ENCODE assay signal across 10 cellular contexts in the genomic region with DNA sequence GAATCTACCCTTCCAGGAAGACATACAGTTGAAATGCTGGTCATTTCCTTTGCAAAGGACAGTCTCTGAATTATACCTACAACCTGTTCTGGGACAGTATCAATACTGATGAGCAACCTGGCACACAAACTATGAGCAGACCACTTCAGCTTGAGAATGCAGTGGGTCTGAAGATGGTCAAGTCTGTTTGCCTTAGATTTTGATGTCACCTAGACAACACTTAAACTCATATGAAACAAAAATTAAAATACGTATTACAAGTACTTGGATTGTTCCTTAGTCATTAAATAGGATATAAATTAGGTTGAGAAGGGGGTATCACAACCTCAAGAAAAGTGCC. TPM values are rescaled to one million over a fixed set of nuclear protein-coding genes. Genes with fewer than 3 reads are reported as not detected.
DNase-seq lines count a peak whose midpoint lies in the region; ATAC-seq and TF ChIP-seq lines count a peak whose summit lies in the region.
"Had no signal": no experiment of that assay in that cellular context is flagged by ENCODE, and none has a peak within 500 bp of the region (broad histone marks: within the 10 kb centered on the region; RNA-seq: fewer than 3 reads in every experiment).

No MANE protein-coding gene starts in this region.

- no peak for ATAC-seq in natural killer cell treated with Interleukin-12 subunit alpha and Interleukin-12 subunit beta and Interleukin-15 and Interleukin-18, amount 100 ng/mL, for 72 hours

- peaks cover 38 to 74% (median 55%) of the 10 kb centered on the region in 4 donors for H3K4me1 Mint-ChIP-seq in CD4-positive, alpha-beta memory T cell
- peaks cover 43 to 51% of the 10 kb centered on the region in 2 donors for H3K4me1 Mint-ChIP-seq in natural killer cell treated with Interleukin-12 subunit alpha and Interleukin-12 subunit beta and Interleukin-15 and Interleukin-18, amount 100 ng/mL, for 72 hours (ENCODE audit: low read depth in 2 of 2)

- no peak for TF ChIP-seq POLR2A in adrenal gland (IDR thresholded peaks at IDR 0.05)

- POLR2A ChIA-PET in CD4-positive, alpha-beta memory T cell (lab: Charles Lee; ENCODE audit: partially characterized antibody) = interaction anchor here (0.6 to 7.4 kb wide), 5 partner anchors 19 to 218 kb away, joined by 4 to 93 read pairs (median 5); no protein-coding TSS in a partner anchor

- H3K27ac Mint-ChIP-seq in CD4-positive, alpha-beta memory T cell = peak overlapping the region; percentile 60 to 99 (median 97)
- H3K27ac Mint-ChIP-seq in natural killer cell treated with Interleukin-12 subunit alpha and Interleukin-12 subunit beta and Interleukin-15 and Interleukin-18, amount 100 ng/mL, for 72 hours = peak overlapping the region; percentile 79 to 87

- peak overlapping the region; percentile 95 for H3K27ac ChIP-seq in CD4-positive, alpha-beta memory T cell (ENCODE audit: low read depth, low read length)
- H3K27ac ChIP-seq in adrenal gland = peak overlapping the region in 3 of 5 donors; percentile 10 to 99 (median 13)

- no peaks in the 10 kb centered on the region for H3K9me3 ChIP-seq in CD4-positive, alpha-beta memory T cell (ENCODE audit: control insufficient read depth in 1 of 2, low read length in 2 of 2)
- H3K9me3 ChIP-seq in adrenal gland (replicated peaks in 1 of 3) = no peaks in the 10 kb centered on the region

- H3K9me3 Mint-ChIP-seq in CD4-positive, alpha-beta memory T cell = peaks cover 0 to 8% (median 0%) of the 10 kb centered on the region in 8 donors
- H3K9me3 Mint-ChIP-seq in natural killer cell treated with Interleukin-12 subunit alpha and Interleukin-12 subunit beta and Interleukin-15 and Interleukin-18, amount 100 ng/mL, for 72 hours = no peaks in the 10 kb centered on the region

- peaks cover 37 to 77% of the 10 kb centered on the region in 2 donors for H3K36me3 Mint-ChIP-seq in CD4-positive, alpha-beta memory T cell
- peaks cover 39% of the 10 kb centered on the region for H3K36me3 Mint-ChIP-seq in natural killer cell treated with Interleukin-12 subunit alpha and Interleukin-12 subunit beta and Interleukin-15 and Interleukin-18, amount 100 ng/mL, for 72 hours

- no peaks in the 10 kb centered on the region for H3K27me3 ChIP-seq in CD4-positive, alpha-beta memory T cell (ENCODE audit: insufficient read depth, low read length)
- no peaks in the 10 kb centered on the region for H3K27me3 ChIP-seq in adrenal gland

- intact Hi-C loops in CD4-positive, alpha-beta memory T cell (cut with micrococcal nuclease) = no loop called here
- intact Hi-C loops in adrenal gland (cut with DNase I) = no loop called here

- no peaks in the 10 kb centered on the region for H3K27me3 Mint-ChIP-seq in CD4-positive, alpha-beta memory T cell
- no peaks in the 10 kb centered on the region for H3K27me3 Mint-ChIP-seq in natural killer cell treated with Interleukin-12 subunit alpha and Interleukin-12 subunit beta and Interleukin-15 and Interleukin-18, amount 100 ng/mL, for 72 hours

- CTCF ChIA-PET in CD4-positive, alpha-beta memory T cell (lab: Charles Lee; ENCODE audit: partially characterized antibody) = interaction anchor here (1.3 to 1.4 kb wide), 2 partner anchors 17 to 107 kb away, joined by 3 read pairs; no protein-coding TSS in a partner anchor

- H3K4me1 ChIP-seq in CD4-positive, alpha-beta memory T cell (ENCODE audit: insufficient read depth, low read length) = peaks cover 74% of the 10 kb centered on the region
- peaks cover 29 to 65% of the 10 kb centered on the region in 2 donors for H3K4me1 ChIP-seq in adrenal gland (replicated peaks in 1 of 2)

- WGBS in adrenal gland, 4 donors = 57 to 92% (median 81%) methylated on average over 1 of the region's 1 CpG

- DNase-seq in CD4-positive, alpha-beta memory T cell = no peak
- DNase-seq in HT-29 (ENCODE audit: low spot score) (peak; percentile 2), adrenal gland (no peak), HK-2 (ENCODE audit: unreplicated experiment) (no peak), COLO829 (ENCODE audit: low spot score) (no peak), UCSD-AML1 (lab: John Stamatoyannopoulos, UW; ENCODE audit: unreplicated experiment) (no peak), HUDEP-2 (lab: John Stamatoyannopoulos, UW; ENCODE audit: unreplicated experiment in 76 of 76) (no peak)
- DNase-seq in natural killer cell treated with Interleukin-12 subunit alpha and Interleukin-12 subunit beta and Interleukin-15 and Interleukin-18, amount 100 ng/mL, for 72 hours (ENCODE audit: low spot score) = no peak
- DNase-seq: NCI-H524 treated with DMSO at 0.1 percent for 48 hours; stimulated activated CD4-positive, alpha-beta T cell treated with anti-CD3 and anti-CD28 coated beads, Interleukin-12 subunit alpha, Interleukin-12 subunit beta, amount 100 ng/mL, for 4 hours had no signal

- peak overlapping the region; percentile 92 to 98 (median 96) for H3K4me3 Mint-ChIP-seq in CD4-positive, alpha-beta memory T cell
- H3K4me3 Mint-ChIP-seq in natural killer cell treated with Interleukin-12 subunit alpha and Interleukin-12 subunit beta and Interleukin-15 and Interleukin-18, amount 100 ng/mL, for 72 hours = peak overlapping the region; percentile 92

- H3K36me3 ChIP-seq in CD4-positive, alpha-beta memory T cell (ENCODE audit: insufficient read depth, low read length) = peaks cover 56% of the 10 kb centered on the region
- peaks cover 0 to 58% of the 10 kb centered on the region in 2 donors for H3K36me3 ChIP-seq in adrenal gland (replicated peaks in 1 of 2)

- no peak overlapping the region for H3K4me3 ChIP-seq in CD4-positive, alpha-beta memory T cell (ENCODE audit: low read length in 2 of 2)
- H3K4me3 ChIP-seq in adrenal gland = peak overlapping the region in 1 of 4 donors; percentile 83

- TF ChIP-seq CTCF in adrenal gland (IDR thresholded peaks at IDR 0.05) = no peak

RNA-seq across cellular contexts. Expression of gene SRSF2, which starts 3.5 kb away (rescaled TPM):
- 100 to 1,000 TPM; 327 to 330 TPM for total RNA-seq in CD4-positive, alpha-beta memory T cell
- polyA plus RNA-seq in CD4-positive, alpha-beta memory T cell = 100 to 1,000 TPM in 1 of 2 donors, 10 to 100 TPM in 1; 67.6 to 111 TPM
- 1,245 and 1,410 TPM in 2 replicates for total RNA-seq in HT-29 (2014; rRNA removed; shearing (Covaris generic))
- 100 to 1,000 TPM; 115 to 242 (median 212) TPM for total RNA-seq in adrenal gland
- polyA plus RNA-seq in adrenal gland = 100 to 1,000 TPM; 103 to 269 (median 151) TPM
- total RNA-seq in natural killer cell treated with Interleukin-12 subunit alpha and Interleukin-12 subunit beta and Interleukin-15 and Interleukin-18, amount 100 ng/mL, for 72 hours = 100 to 1,000 TPM; 373 to 571 TPM

RNA-seq across cellular contexts. Expression of gene MFSD11, which starts 4.3 kb away (rescaled TPM):
- total RNA-seq in CD4-positive, alpha-beta memory T cell = 10 to 100 TPM; 32.7 to 37.8 TPM
- polyA plus RNA-seq in CD4-positive, alpha-beta memory T cell = 10 to 100 TPM; 23.1 to 34.7 TPM
- total RNA-seq in HT-29 (2014; rRNA removed; shearing (Covaris generic)) = 21.5 and 24.9 TPM in 2 replicates
- 10 to 100 TPM; 24.2 to 50.0 (median 31.8) TPM for total RNA-seq in adrenal gland
- 10 to 100 TPM in 2 of 3 donors, 1 to 10 TPM in 1; 9.4 to 20.4 (median 11.8) TPM for polyA plus RNA-seq in adrenal gland
- 10 to 100 TPM; 18.1 to 25.5 TPM for total RNA-seq in natural killer cell treated with Interleukin-12 subunit alpha and Interleukin-12 subunit beta and Interleukin-15 and Interleukin-18, amount 100 ng/mL, for 72 hours

RNA-seq across cellular contexts. Expression of gene METTL23, which starts 6.9 kb away (rescaled TPM):
- 10 to 100 TPM; 75.5 to 81.4 TPM for total RNA-seq in CD4-positive, alpha-beta memory T cell
- 100 to 1,000 TPM; 134 to 156 TPM for polyA plus RNA-seq in CD4-positive, alpha-beta memory T cell
- 52.1 and 52.8 TPM in 2 replicates for total RNA-seq in HT-29 (2014; rRNA removed; shearing (Covaris generic))
- 10 to 100 TPM; 24.6 to 91.5 (median 37.7) TPM for total RNA-seq in adrenal gland
- polyA plus RNA-seq in adrenal gland = 10 to 100 TPM; 48.0 to 84.9 (median 54.5) TPM
- total RNA-seq in natural killer cell treated with Interleukin-12 subunit alpha and Interleukin-12 subunit beta and Interleukin-15 and Interleukin-18, amount 100 ng/mL, for 72 hours = 10 to 100 TPM; 26.4 to 37.0 TPM

RNA-seq across cellular contexts. Expression of gene JMJD6, which starts 7.2 kb away (rescaled TPM):
- 10 to 100 TPM; 59.4 to 62.1 TPM for total RNA-seq in CD4-positive, alpha-beta memory T cell
- 10 to 100 TPM; 22.1 to 40.7 TPM for polyA plus RNA-seq in CD4-positive, alpha-beta memory T cell
- total RNA-seq in HT-29 (2014; rRNA removed; shearing (Covaris generic)) = 28.0 and 34.0 TPM in 2 replicates
- 100 to 1,000 TPM in 1 of 8 donors, 10 to 100 TPM in 7; 23.5 to 105 (median 36.3) TPM for total RNA-seq in adrenal gland
- polyA plus RNA-seq in adrenal gland = 10 to 100 TPM; 53.7 to 66.9 (median 58.8) TPM
- total RNA-seq in natural killer cell treated with Interleukin-12 subunit alpha and Interleukin-12 subunit beta and Interleukin-15 and Interleukin-18, amount 100 ng/mL, for 72 hours = 10 to 100 TPM; 74.3 to 97.1 TPM

RNA-seq across cellular contexts. Expression of gene MXRA7, which starts 22.8 kb away (rescaled TPM):
- 1 to 10 TPM; 6.3 to 9.2 TPM for total RNA-seq in CD4-positive, alpha-beta memory T cell
- 10 to 100 TPM in 1 of 2 donors, 1 to 10 TPM in 1; 5.3 to 15.0 TPM for polyA plus RNA-seq in CD4-positive, alpha-beta memory T cell
- total RNA-seq in HT-29 (2014; rRNA removed; shearing (Covaris generic)) = 0.23 and 0.99 TPM in 2 replicates
- total RNA-seq in adrenal gland = 100 to 1,000 TPM; 200 to 541 (median 356) TPM
- polyA plus RNA-seq in adrenal gland = 100 to 1,000 TPM in 2 of 3 donors, 10 to 100 TPM in 1; 81.5 to 573 (median 167) TPM
- total RNA-seq in natural killer cell treated with Interleukin-12 subunit alpha and Interleukin-12 subunit beta and Interleukin-15 and Interleukin-18, amount 100 ng/mL, for 72 hours = 10 to 100 TPM; 18.1 to 19.4 TPM
